ENCODE assay signal across 19 cellular contexts in the genomic region with DNA sequence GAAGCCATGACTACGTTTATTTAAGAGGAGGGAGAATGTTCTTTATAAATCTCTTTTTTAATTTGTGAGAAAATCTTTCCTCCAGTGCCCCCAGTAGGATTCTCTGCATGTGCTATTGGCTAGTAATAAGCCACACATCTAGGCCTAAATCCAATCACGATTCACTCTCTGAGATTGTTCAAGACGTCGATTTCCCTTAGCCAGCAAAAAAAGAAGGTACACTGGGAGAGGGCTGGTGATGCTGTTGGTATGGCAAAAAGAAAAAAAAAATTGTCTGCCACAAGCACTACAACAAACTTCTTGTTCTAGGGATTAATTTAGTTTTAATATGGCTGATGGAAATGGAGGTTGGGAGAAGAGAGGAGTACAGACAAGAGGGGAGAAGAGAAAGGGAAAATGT.
A peak's percentile ranks its signal among the peaks of the same experiment; 100 is the strongest.
DNase-seq lines count a peak whose midpoint lies in the region; ATAC-seq and TF ChIP-seq lines count a peak whose summit lies in the region.
"Had no signal": no experiment of that assay in that cellular context is flagged by ENCODE, and none has a peak within 500 bp of the region (broad histone marks: within the 10 kb centered on the region; RNA-seq: fewer than 3 reads in every experiment).

No MANE protein-coding gene starts in this region.

- no peak for TF ChIP-seq CTCF in SK-N-SH (IDR thresholded peaks at IDR 0.05)
- TF ChIP-seq CTCF in IMR-90 (conservative IDR thresholded peaks at IDR 0.05; ENCODE audit: low read depth, low read length) = no peak
- TF ChIP-seq CTCF in hepatocyte (IDR thresholded peaks at IDR 0.05; ENCODE audit: poor library complexity) = no peak
- TF ChIP-seq CTCF in thyroid gland (IDR thresholded peaks at IDR 0.05) = no peak

- TF ChIP-seq RAD21 in SK-N-SH (IDR thresholded peaks at IDR 0.05; ENCODE audit: low read length) = no peak
- no peak for TF ChIP-seq RAD21 in IMR-90 (IDR thresholded peaks at IDR 0.05; ENCODE audit: low read length)

- H2BK5ac ChIP-seq in IMR-90 (ENCODE audit: low read depth, low read length, poor library complexity, severe bottlenecking) = no peak overlapping the region

- H3K23ac ChIP-seq in IMR-90 (ENCODE audit: low read depth, low read length) = no peak overlapping the region

- H2BK120ac ChIP-seq in IMR-90 (ENCODE audit: low read depth, low read length) = no peak overlapping the region

- H3K4me1 ChIP-seq in SK-N-SH (ENCODE audit: control insufficient read depth in 1 of 2, insufficient read depth in 2 of 2, low read depth in 1 of 2, low read length in 1 of 2) = peaks cover 6 to 50% of the 10 kb centered on the region in 2 experiments
- H3K4me1 ChIP-seq in IMR-90 (ENCODE audit: control insufficient read depth, insufficient read depth, low read length) = peaks cover 11% of the 10 kb centered on the region
- H3K4me1 ChIP-seq in hepatocyte (ENCODE audit: insufficient read depth) = peaks cover 8% of the 10 kb centered on the region
- peaks cover 72% of the 10 kb centered on the region in 2 donors for H3K4me1 ChIP-seq in thyroid gland
- H3K4me1 ChIP-seq: BE2C; BLaER1 treated with 17β-estradiol and CSF1 and Interleukin-3, amounts not matched to agents 10 nM and 100 nM had no signal

- H4K20me1 ChIP-seq in SK-N-SH (ENCODE audit: insufficient read depth) (no peaks in the 10 kb centered on the region), IMR-90 (ENCODE audit: insufficient read depth, low read length) (no peaks in the 10 kb centered on the region), hepatocyte (ENCODE audit: insufficient read depth, poor library complexity, severe bottlenecking) (no peaks in the 10 kb centered on the region)
- H4K20me1 ChIP-seq: BLaER1 treated with 17β-estradiol and CSF1 and Interleukin-3, amounts not matched to agents 10 nM and 100 nM had no signal

- peaks cover 7% of the 10 kb centered on the region; the same call in 1 of the 2 replicates for H3K79me2 ChIP-seq in SK-N-SH (ENCODE audit: insufficient read depth)
- no peaks in the 10 kb centered on the region for H3K79me2 ChIP-seq in hepatocyte

- TF ChIP-seq EP300 in SK-N-SH (IDR thresholded peaks at IDR 0.05; ENCODE audit: borderline replicate concordance in 1 of 2, low read depth in 1 of 2, low read length in 1 of 2) = no peak

- no peak overlapping the region for H3K4ac ChIP-seq in IMR-90 (ENCODE audit: low read depth, low read length)

- DNase-seq in SK-N-SH (no peak), IMR-90 (no peak), hepatocyte (ENCODE audit: low spot score) (no peak), thyroid gland (no peak), nucleus accumbens (lab: John Stamatoyannopoulos, UW) (no peak), OCI-M1 (lab: John Stamatoyannopoulos, UW) (no peak)
- DNase-seq in activated T-cell treated with anti-CD3 and anti-CD28 coated beads, Interleukin-2, amount 50 U/mL, for 1 hour = no peak
- DNase-seq: ACHN; AML-193; BE2C; CD4-positive, alpha-beta T cell; CD8-positive, alpha-beta memory T cell; DND-41; H9 had no signal

- no peaks in the 10 kb centered on the region for H3K9me2 ChIP-seq in SK-N-SH
- no peaks in the 10 kb centered on the region for H3K9me2 ChIP-seq in hepatocyte (replicated peaks; ENCODE audit: insufficient read depth)

- no peak overlapping the region for H3K14ac ChIP-seq in IMR-90 (replicated peaks; ENCODE audit: low read depth, low read length)

- H3K9me1 ChIP-seq in IMR-90 (ENCODE audit: insufficient read depth, low read length) = 0 out of 2 replicates have a peak, but pooled peaks cover 3% of the 10 kb centered on the region

- H3K4me3 ChIP-seq in SK-N-SH (ENCODE audit: low read depth in 2 of 2, low read length in 1 of 2) = no peak overlapping the region
- H3K4me3 ChIP-seq in IMR-90 (ENCODE audit: insufficient read depth, low read depth, low read length) = no peak overlapping the region
- no peak overlapping the region for H3K4me3 ChIP-seq in hepatocyte
- H3K4me3 ChIP-seq in thyroid gland (replicated peaks in 1 of 3) = no peak overlapping the region
- H3K4me3 ChIP-seq: BLaER1 treated with 17β-estradiol and CSF1 and Interleukin-3, amounts not matched to agents 10 nM and 100 nM; GM23248 had no signal

- H3K56ac ChIP-seq in IMR-90 (ENCODE audit: extremely low read depth, insufficient read depth, low read length) = no peak overlapping the region

- H3K27me3 ChIP-seq in SK-N-SH (ENCODE audit: insufficient read depth) (no peaks in the 10 kb centered on the region), IMR-90 (ENCODE audit: control insufficient read depth, insufficient read depth, low read length) (no peaks in the 10 kb centered on the region), hepatocyte (no peaks in the 10 kb centered on the region), thyroid gland (no peaks in the 10 kb centered on the region)
- H3K27me3 ChIP-seq: BE2C; BLaER1 treated with 17β-estradiol and CSF1 and Interleukin-3, amounts not matched to agents 10 nM and 100 nM had no signal

- H2AFZ ChIP-seq in SK-N-SH (ENCODE audit: low read depth) = no peak overlapping the region
- no peak overlapping the region for H2AFZ ChIP-seq in IMR-90 (replicated peaks; ENCODE audit: low read length, poor library complexity)
- no peak overlapping the region for H2AFZ ChIP-seq in hepatocyte

- CTCF ChIA-PET in SK-N-SH (lab: Yijun Ruan, JAX) (no interaction called here), IMR-90 (lab: Yijun Ruan, JAX) (interaction anchor here (0.7 kb wide), 1 partner anchor 31 kb away, joined by 3 read pairs; no protein-coding TSS in a partner anchor)

- H3K27ac ChIP-seq in SK-N-SH (ENCODE audit: low read depth in 2 of 2, low read length in 1 of 2) (peak overlapping the region; percentile 77 to 100; a peak in 3 of 4 replicates), IMR-90 (ENCODE audit: insufficient read depth, low read length) (no peak overlapping the region), hepatocyte (peak overlapping the region; percentile 50), thyroid gland (peak overlapping the region; percentile 88 to 93 (median 92))
- H3K27ac ChIP-seq: 22Rv1; BLaER1 treated with 17β-estradiol and CSF1 and Interleukin-3, amounts not matched to agents 10 nM and 100 nM; GM23248 had no signal

- ATAC-seq in SK-N-SH treated with all-trans-retinoic acid at 6 μM for 48 hours = no peak
- ATAC-seq in IMR-90 (ENCODE audit: low read depth) = no peak
- ATAC-seq: HCT116 had no signal

- H2AK5ac ChIP-seq in IMR-90 (ENCODE audit: low read depth, low read length) = no peak overlapping the region

- POLR2A ChIA-PET in SK-N-SH (lab: Yijun Ruan, JAX) = no interaction called here
- POLR2A ChIA-PET in IMR-90 (lab: Charles Lee; ENCODE audit: unreplicated experiment) = no interaction called here

- H3K4me2 ChIP-seq in SK-N-SH (0 out of 2 replicates have a peak overlapping the region, but pooled peaks have one; percentile 54), IMR-90 (ENCODE audit: low read depth, low read length) (no peak overlapping the region), hepatocyte (no peak overlapping the region)
- H3K4me2 ChIP-seq: BLaER1 treated with 17β-estradiol and CSF1 and Interleukin-3, amounts not matched to agents 10 nM and 100 nM had no signal

- peak overlapping the region; percentile 84; the same call in 1 of the 2 replicates for H3K9ac ChIP-seq in SK-N-SH
- H3K9ac ChIP-seq in IMR-90 (ENCODE audit: low read depth, low read length) = no peak overlapping the region
- H3K9ac ChIP-seq: BLaER1 treated with 17β-estradiol and CSF1 and Interleukin-3, amounts not matched to agents 10 nM and 100 nM; GM23248 had no signal

- no peak overlapping the region for H2BK15ac ChIP-seq in IMR-90 (ENCODE audit: low read depth, low read length)

- in situ Hi-C loops in IMR-90 (cut with MboI; ENCODE audit: low sequenced_read_pairs) = no loop called here

- no peaks in the 10 kb centered on the region for H3K79me1 ChIP-seq in IMR-90 (ENCODE audit: low read depth in 1 of 2, low read length in 2 of 2)

- H3F3A ChIP-seq in SK-N-SH (replicated peaks; ENCODE audit: insufficient read depth) = peaks cover 96% of the 10 kb centered on the region

- intact Hi-C loops in IMR-90 (cut with micrococcal nuclease) = no loop called here
- intact Hi-C loops in thyroid gland (cut with DNase I) = no loop called here

- H4K5ac ChIP-seq in IMR-90 (ENCODE audit: low read depth, low read length) = no peak overlapping the region

- no peak overlapping the region for H3K18ac ChIP-seq in IMR-90 (ENCODE audit: low read depth, low read length)

- dilution Hi-C loops in IMR-90 (cut with HindIII; ENCODE audit: low sequenced_read_pairs, unreplicated experiment) = no loop called here

- TF ChIP-seq POLR2A in IMR-90 (IDR thresholded peaks at IDR 0.05; ENCODE audit: low read depth, low read length) = no peak
- no peak for TF ChIP-seq POLR2A in thyroid gland (IDR thresholded peaks at IDR 0.05)

- no peak overlapping the region for H4K91ac ChIP-seq in IMR-90 (ENCODE audit: insufficient read depth, low read depth, low read length)

- BruUV-seq in IMR-90 (replicated peaks; lab: Mats Ljungman, UMichigan) = no TSS peak

- no peak overlapping the region for H4K8ac ChIP-seq in IMR-90 (ENCODE audit: low read depth in 2 of 2, low read length in 2 of 2)

- H3K36me3 ChIP-seq in SK-N-SH (replicated peaks in 1 of 2; ENCODE audit: control insufficient read depth in 1 of 2, insufficient read depth in 2 of 2, low read length in 1 of 2) (no peaks in the 10 kb centered on the region), IMR-90 (ENCODE audit: control insufficient read depth, insufficient read depth, low read length) (no peaks in the 10 kb centered on the region), hepatocyte (replicated peaks; ENCODE audit: insufficient read depth, low read depth) (no peaks in the 10 kb centered on the region), thyroid gland (no peaks in the 10 kb centered on the region)
- H3K36me3 ChIP-seq: BE2C; BLaER1 treated with 17β-estradiol and CSF1 and Interleukin-3, amounts not matched to agents 10 nM and 100 nM had no signal

- WGBS in SK-N-SH (ENCODE audit: low lambda C conversion rate) = 33% methylated on average over 4 of the region's 4 CpGs
- no CpG with 5 or more reads among the region's 4 CpGs for WGBS in IMR-90 (ENCODE audit: extremely low coverage in 2 of 2, insufficient read length in 1 of 2), 2 experiments
- 95% methylated on average over 4 of the region's 4 CpGs for WGBS in hepatocyte (ENCODE audit: low lambda C conversion rate, missing lambda C conversion rate)
- WGBS in thyroid gland, 2 donors = 91 to 92% methylated on average over 4 of the region's 4 CpGs

- H2BK20ac ChIP-seq in IMR-90 (ENCODE audit: low read depth, low read length) = no peak overlapping the region

- H3K9me3 ChIP-seq in SK-N-SH (no peaks in the 10 kb centered on the region), IMR-90 (ENCODE audit: control insufficient read depth, insufficient read depth, low read length) (no peaks in the 10 kb centered on the region), hepatocyte (ENCODE audit: low read depth) (no peaks in the 10 kb centered on the region), thyroid gland (no peaks in the 10 kb centered on the region)
- H3K9me3 ChIP-seq: BE2C; BLaER1 treated with 17β-estradiol and CSF1 and Interleukin-3, amounts not matched to agents 10 nM and 100 nM had no signal

- no peak overlapping the region for H2AK9ac ChIP-seq in IMR-90 (replicated peaks; ENCODE audit: low read depth, low read length, poor library complexity)

TF ChIP-seq in SK-N-SH, 30 proteins besides CTCF, POLR2A, EP300 and RAD21:
- TF ChIP-seq POLR2AphosphoS5 (IDR thresholded peaks at IDR 0.05; ENCODE audit: low read depth, low read length) = no peak

TF ChIP-seq in IMR-90, 13 proteins besides CTCF, POLR2A, EP300 and RAD21 (continues in another document):
- TF ChIP-seq MXI1 (IDR thresholded peaks at IDR 0.05; ENCODE audit: borderline replicate concordance, low read depth, low read length) = no peak
